In the genomic region with DNA sequence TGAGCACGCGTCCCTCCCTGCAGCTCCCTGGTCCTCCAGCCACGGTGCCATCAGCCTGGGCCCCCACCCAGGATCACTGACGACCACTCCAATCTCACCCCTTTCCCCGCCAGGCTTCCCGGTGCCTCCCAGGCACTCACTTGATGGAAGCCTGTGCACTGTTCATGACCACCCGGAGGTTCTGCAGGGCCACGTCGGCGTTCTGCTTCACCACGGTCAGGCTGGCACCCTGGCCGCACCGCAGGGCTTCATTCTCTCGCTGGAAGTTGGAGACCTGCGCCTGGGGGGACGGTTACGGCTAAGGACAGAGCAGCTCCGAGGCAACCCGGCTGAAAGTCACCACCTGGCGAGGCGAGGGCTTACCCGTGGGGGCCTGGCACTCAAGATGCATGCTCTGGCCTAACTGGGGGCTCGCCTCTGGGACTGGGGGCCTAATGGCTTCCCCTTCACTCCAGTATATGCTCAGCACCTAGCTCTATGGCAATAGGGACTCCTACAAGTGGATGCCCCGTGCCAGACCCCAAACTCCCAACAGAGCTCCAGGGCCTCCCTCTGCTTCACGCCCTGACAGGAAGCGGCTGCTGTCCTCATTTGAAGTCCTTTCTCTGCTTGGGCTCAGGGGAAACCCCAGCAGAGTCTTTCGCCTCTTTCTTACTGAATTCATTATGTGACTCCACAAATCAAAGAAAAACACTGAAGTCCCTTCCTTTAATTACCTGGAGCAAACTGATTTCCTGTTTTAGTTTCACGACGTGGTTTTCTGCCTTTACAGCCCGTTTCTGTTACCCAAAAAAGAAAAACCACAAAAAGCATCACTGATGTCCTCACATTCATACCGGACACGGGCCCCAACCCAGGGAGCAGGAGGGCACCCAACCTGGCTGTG, we compare ENCODE assay signal across 10 cellular contexts. TPM values are rescaled to one million over a fixed set of nuclear protein-coding genes. Genes with fewer than 3 reads are reported as not detected.
A peak's percentile ranks its signal among the peaks of the same experiment; 100 is the strongest.
DNase-seq lines count a peak whose midpoint lies in the region; ATAC-seq and TF ChIP-seq lines count a peak whose summit lies in the region.
"Had no signal": no experiment of that assay in that cellular context is flagged by ENCODE, and none has a peak within 500 bp of the region (broad histone marks: within the 10 kb centered on the region; RNA-seq: fewer than 3 reads in every experiment).

No MANE protein-coding gene starts in this region.

- ATAC-seq in T-helper 17 cell (peak; percentile 21), GM18502 (IDR thresholded peaks at IDR 0.05; ENCODE audit: poor library complexity, unreplicated experiment) (no peak), upper lobe of right lung (no peak)

- H3K4me1 Mint-ChIP-seq in T-helper 17 cell = peaks cover 38% of the 10 kb centered on the region
- peaks cover 52% of the 10 kb centered on the region for H3K4me1 Mint-ChIP-seq in activated naive CD8-positive, alpha-beta T cell (ENCODE audit: low read depth)

- in situ Hi-C loops in KBM-7 (cut with MboI; ENCODE audit: low pct_unique_long_range_greater_than_20kb, low sequenced_read_pairs) = no loop called here

- H3K36me3 ChIP-seq in upper lobe of right lung = peaks cover 46% of the 10 kb centered on the region

- intact Hi-C loops in upper lobe of right lung (cut with DNase I) = no loop called here

- H3K27ac Mint-ChIP-seq in T-helper 17 cell = peak overlapping the region; percentile 96
- peak overlapping the region; percentile 82 for H3K27ac Mint-ChIP-seq in activated naive CD8-positive, alpha-beta T cell

- H3K36me3 Mint-ChIP-seq in T-helper 17 cell (ENCODE audit: low read depth) = peaks cover 2% of the 10 kb centered on the region
- H3K36me3 Mint-ChIP-seq in activated naive CD8-positive, alpha-beta T cell = peaks cover 13% of the 10 kb centered on the region

- H3K27me3 ChIP-seq in upper lobe of right lung = no peaks in the 10 kb centered on the region

- H3K4me3 Mint-ChIP-seq in T-helper 17 cell = peak overlapping the region; percentile 86
- H3K4me3 Mint-ChIP-seq in activated naive CD8-positive, alpha-beta T cell = peak overlapping the region; percentile 76

- H3K9me3 ChIP-seq in T-helper 17 cell (ENCODE audit: control insufficient read depth, low read length, poor library complexity, severe bottlenecking) (no peaks in the 10 kb centered on the region), upper lobe of right lung (no peaks in the 10 kb centered on the region)

- no peaks in the 10 kb centered on the region for H3K27me3 Mint-ChIP-seq in T-helper 17 cell
- no peaks in the 10 kb centered on the region for H3K27me3 Mint-ChIP-seq in activated naive CD8-positive, alpha-beta T cell

- H3K27ac ChIP-seq in upper lobe of right lung = no peak overlapping the region

- no peak for TF ChIP-seq CTCF in upper lobe of right lung (IDR thresholded peaks at IDR 0.05)

- no peak overlapping the region for H3K4me3 ChIP-seq in upper lobe of right lung

- DNase-seq in GM19238 (ENCODE audit: insufficient read length, low spot score) (peak; percentile 50), T-helper 17 cell (peak in 2 of 3 donors; percentile 26 to 28), NAMALWA (ENCODE audit: low spot score) (no peak), KBM-7 (no peak), upper lobe of right lung (no peak)
- DNase-seq in stimulated activated CD4-positive, alpha-beta T cell treated with anti-CD3 and anti-CD28 coated beads, Interleukin-4, amount 100 ng/mL, for 1 hour = peak; percentile 35
- DNase-seq: DMS 273 treated with DMSO at 0.1 percent for 48 hours, NCI-H69 had no signal

- H3K4me1 ChIP-seq in upper lobe of right lung = peaks cover 13% of the 10 kb centered on the region

- H3K9me3 Mint-ChIP-seq in activated naive CD8-positive, alpha-beta T cell (ENCODE audit: low read depth) = no peaks in the 10 kb centered on the region

RNA-seq across cellular contexts. Expression of gene SNAPC4, which starts 4.2 kb away (rescaled TPM):
- 10 to 100 TPM; 10.6 to 11.0 TPM for total RNA-seq in T-helper 17 cell
- 7.2 TPM for total RNA-seq in upper lobe of right lung

RNA-seq across cellular contexts. Expression of gene ENTR1, which starts 6.3 kb away (rescaled TPM):
- total RNA-seq in T-helper 17 cell (10 to 100 TPM; 46.5 to 51.8 TPM), upper lobe of right lung (36.4 TPM)

RNA-seq across cellular contexts. Expression of gene PMPCA, which starts 6.3 kb away (rescaled TPM):
- total RNA-seq in T-helper 17 cell = 10 to 100 TPM; 62.2 to 80.3 TPM
- 41.9 TPM for total RNA-seq in upper lobe of right lung

RNA-seq across cellular contexts. Expression of gene CARD9, which starts 30.7 kb away (rescaled TPM):
- total RNA-seq in T-helper 17 cell (1 to 10 TPM in 1 of 2 donors, under 1 TPM in 1; 0.86 to 1.9 TPM), upper lobe of right lung (10.0 TPM)

RNA-seq across cellular contexts. Expression of gene INPP5E, which starts 35.5 kb away (rescaled TPM):
- total RNA-seq in T-helper 17 cell (10 to 100 TPM; 26.0 to 32.7 TPM), upper lobe of right lung (13.0 TPM)

Comparison
In these comparisons a context has a peak if more than half of its experiments do, and no peak if none do; other contexts are left out.
1. DNase-seq: peak in GM19238 (single experiment), T-helper 17 cell (2 of 3) and stimulated activated CD4-positive, alpha-beta T cell treated with anti-CD3 and anti-CD28 coated beads, Interleukin-4, amount 100 ng/mL, for 1 hour (single experiment); none in NAMALWA (single experiment), KBM-7 (single experiment) and upper lobe of right lung (single experiment).